Comparison of ENCODE assay signal across 14 cellular contexts in the genomic region with DNA sequence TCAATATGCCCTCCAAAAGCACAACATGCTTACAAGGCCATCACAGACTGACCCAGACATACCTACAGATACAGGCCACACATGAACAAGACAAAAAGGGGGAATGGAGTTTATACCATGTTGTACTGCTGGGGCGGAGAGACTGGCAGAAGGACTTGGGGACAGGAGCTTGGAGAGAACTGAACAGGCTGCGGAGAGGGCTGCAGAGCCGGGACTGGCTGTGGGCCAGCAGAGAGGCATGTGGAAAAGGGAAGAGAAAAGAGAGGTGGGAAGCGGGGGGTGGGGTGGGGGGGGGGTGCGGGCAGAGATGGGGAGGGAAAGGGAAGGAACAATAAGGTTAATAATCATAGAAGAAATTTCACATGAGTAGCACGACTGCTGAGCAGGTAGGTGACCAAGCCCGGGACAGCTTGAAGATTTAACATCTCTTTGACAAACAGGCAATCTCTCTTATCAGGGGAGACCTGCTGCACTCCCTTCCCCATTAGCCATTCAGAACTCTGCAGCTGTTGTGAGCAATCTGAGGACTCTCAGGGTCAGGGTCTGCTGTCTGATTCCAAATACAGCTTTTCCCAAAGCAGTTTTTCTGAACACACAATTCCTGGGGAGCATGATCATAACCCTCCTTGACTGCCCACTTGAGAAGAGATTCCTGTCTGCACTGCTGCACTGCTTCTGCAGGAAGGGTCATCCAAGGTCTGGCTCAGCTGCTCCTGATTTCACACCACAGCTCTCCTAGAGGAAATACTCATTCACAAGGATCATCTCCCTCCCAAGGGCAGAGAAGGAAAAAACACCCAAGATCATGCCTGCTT. TPM values are rescaled to one million over a fixed set of nuclear protein-coding genes. Genes with fewer than 3 reads are reported as not detected.
DNase-seq lines count a peak whose midpoint lies in the region; ATAC-seq and TF ChIP-seq lines count a peak whose summit lies in the region.
"Had no signal": no experiment of that assay in that cellular context is flagged by ENCODE, and none has a peak within 500 bp of the region (broad histone marks: within the 10 kb centered on the region; RNA-seq: fewer than 3 reads in every experiment).

No MANE protein-coding gene starts in this region.

- no peak overlapping the region for H2BK120ac ChIP-seq in mesendoderm (ENCODE audit: low read depth, low read length)

- peak overlapping the region; percentile 43 for H2AK5ac ChIP-seq in mesendoderm (ENCODE audit: low read length)

- no CpG with 5 or more reads among the region's 7 CpGs for WGBS in mesendoderm (ENCODE audit: extremely low coverage, insufficient coverage, low lambda C conversion rate)

- DNase-seq in AG10803 (ENCODE audit: low read depth) (peak; percentile 61), NCI-H2029 (lab: John Stamatoyannopoulos, UW) (peak; percentile 24), mesendoderm (peak; percentile 44), NCI-H748 (lab: John Stamatoyannopoulos, UW; ENCODE audit: unreplicated experiment) (no peak)
- DNase-seq in activated CD4-positive, alpha-beta T cell treated with anti-CD3 and anti-CD28 coated beads for 36 hours, result no peak
- no peak for DNase-seq in activated naive CD4-positive, alpha-beta T cell treated with anti-CD3 and anti-CD28 coated beads, Interleukin-2, amount 50 U/mL, for 72 hours (ENCODE audit: low spot score in 2 of 2)
- DNase-seq: naive B cell, NCI-H187, Peyer's patch, T1000 had no signal

- intact Hi-C loops in dendritic cell treated with granulocyte-macrophage colony-stimulating factor and Interleukin-4, amounts not matched to agents 40 ng/mL and 50 ng/mL, for 4 days (cut with micrococcal nuclease), result no loop called here
- intact Hi-C loops in activated CD4-positive, alpha-beta T cell treated with anti-CD3 and anti-CD28 coated beads for 36 hours (cut with DNase I, micrococcal nuclease), result no loop called here

- no peak overlapping the region for H3K4ac ChIP-seq in mesendoderm (ENCODE audit: low read depth, low read length)

- H3K36me3 ChIP-seq in mesendoderm (ENCODE audit: control insufficient read depth, insufficient read depth, low read length), result peaks cover 2% of the 10 kb centered on the region

- peak; percentile 19 for TF ChIP-seq CTCF in AG10803 (conservative IDR thresholded peaks at IDR 0.05; ENCODE audit: low read length)

- H3K27me3 Mint-ChIP-seq in dendritic cell treated with granulocyte-macrophage colony-stimulating factor and Interleukin-4, amounts not matched to agents 40 ng/mL and 50 ng/mL, for 4 days, result no peaks in the 10 kb centered on the region
- no peaks in the 10 kb centered on the region for H3K27me3 Mint-ChIP-seq in activated CD4-positive, alpha-beta T cell treated with anti-CD3 and anti-CD28 coated beads for 36 hours
- H3K27me3 Mint-ChIP-seq: naive B cell had no signal

- peak overlapping the region; percentile 7 for H3K27ac ChIP-seq in mesendoderm (ENCODE audit: low read depth, low read length)
- H3K27ac ChIP-seq: ascending aorta, BLaER1, Peyer's patch had no signal

- no peak overlapping the region for H3K18ac ChIP-seq in mesendoderm (ENCODE audit: low read length)

- H4K5ac ChIP-seq in mesendoderm (ENCODE audit: low read length), result peak overlapping the region; percentile 47

- H2BK15ac ChIP-seq in mesendoderm (replicated peaks; ENCODE audit: low read depth), result no peak overlapping the region

- no peaks in the 10 kb centered on the region for H3K9me3 Mint-ChIP-seq in dendritic cell treated with granulocyte-macrophage colony-stimulating factor and Interleukin-4, amounts not matched to agents 40 ng/mL and 50 ng/mL, for 4 days
- H3K9me3 Mint-ChIP-seq in activated CD4-positive, alpha-beta T cell treated with anti-CD3 and anti-CD28 coated beads for 36 hours (ENCODE audit: low read depth), result no peaks in the 10 kb centered on the region
- no peaks in the 10 kb centered on the region for H3K9me3 Mint-ChIP-seq in activated naive CD4-positive, alpha-beta T cell treated with anti-CD3 and anti-CD28 coated beads, Interleukin-2, amount 50 U/mL, for 72 hours
- H3K9me3 Mint-ChIP-seq: naive B cell had no signal

- no peak overlapping the region for H3K4me3 ChIP-seq in AG10803 (ENCODE audit: low read length)
- no peak overlapping the region for H3K4me3 ChIP-seq in mesendoderm (ENCODE audit: low read length)
- H3K4me3 ChIP-seq: ascending aorta, BLaER1, Peyer's patch had no signal

- no peak overlapping the region for H4K8ac ChIP-seq in mesendoderm (ENCODE audit: low read depth, low read length)

- H3K4me2 ChIP-seq in mesendoderm (ENCODE audit: low read length), result no peak overlapping the region
- H3K4me2 ChIP-seq: BLaER1 had no signal

- peaks cover 28% of the 10 kb centered on the region for H3K4me1 Mint-ChIP-seq in dendritic cell treated with granulocyte-macrophage colony-stimulating factor and Interleukin-4, amounts not matched to agents 40 ng/mL and 50 ng/mL, for 4 days (ENCODE audit: low read depth)
- H3K4me1 Mint-ChIP-seq in activated CD4-positive, alpha-beta T cell treated with anti-CD3 and anti-CD28 coated beads for 36 hours, result peaks cover 14% of the 10 kb centered on the region

- H3K27me3 ChIP-seq in mesendoderm (ENCODE audit: insufficient read depth, low read length, poor library complexity), result no peaks in the 10 kb centered on the region
- H3K27me3 ChIP-seq: ascending aorta, BLaER1, Peyer's patch had no signal

- no peaks in the 10 kb centered on the region for H3K79me1 ChIP-seq in mesendoderm (ENCODE audit: low read length)

- H3K23ac ChIP-seq in mesendoderm (ENCODE audit: low read length), result no peak overlapping the region

- no peak for ATAC-seq in HG02885 (IDR thresholded peaks at IDR 0.05; ENCODE audit: poor library complexity, unreplicated experiment)
- no peak for ATAC-seq in activated CD4-positive, alpha-beta T cell treated with anti-CD3 and anti-CD28 coated beads for 36 hours
- no peak for ATAC-seq in activated naive CD4-positive, alpha-beta T cell treated with anti-CD3 and anti-CD28 coated beads, Interleukin-2, amount 50 U/mL, for 72 hours

- peak overlapping the region; percentile 10 for H3K27ac Mint-ChIP-seq in dendritic cell treated with granulocyte-macrophage colony-stimulating factor and Interleukin-4, amounts not matched to agents 40 ng/mL and 50 ng/mL, for 4 days
- no peak overlapping the region for H3K27ac Mint-ChIP-seq in activated CD4-positive, alpha-beta T cell treated with anti-CD3 and anti-CD28 coated beads for 36 hours
- no peak overlapping the region for H3K27ac Mint-ChIP-seq in activated naive CD4-positive, alpha-beta T cell treated with anti-CD3 and anti-CD28 coated beads, Interleukin-2, amount 50 U/mL, for 72 hours

- H2BK5ac ChIP-seq in mesendoderm (ENCODE audit: low read length), result peak overlapping the region; percentile 62

- peaks cover 99% of the 10 kb centered on the region for H3K36me3 Mint-ChIP-seq in dendritic cell treated with granulocyte-macrophage colony-stimulating factor and Interleukin-4, amounts not matched to agents 40 ng/mL and 50 ng/mL, for 4 days (ENCODE audit: low read depth)
- H3K36me3 Mint-ChIP-seq in activated CD4-positive, alpha-beta T cell treated with anti-CD3 and anti-CD28 coated beads for 36 hours (ENCODE audit: low read depth), result peaks cover 30% of the 10 kb centered on the region
- peaks cover 7 to 8% of the 10 kb centered on the region in 2 donors for H3K36me3 Mint-ChIP-seq in activated naive CD4-positive, alpha-beta T cell treated with anti-CD3 and anti-CD28 coated beads, Interleukin-2, amount 50 U/mL, for 72 hours

- no peaks in the 10 kb centered on the region for H3K79me2 ChIP-seq in mesendoderm (ENCODE audit: control insufficient read depth, insufficient read depth, low read length)

- no peak overlapping the region for H3K4me3 Mint-ChIP-seq in dendritic cell treated with granulocyte-macrophage colony-stimulating factor and Interleukin-4, amounts not matched to agents 40 ng/mL and 50 ng/mL, for 4 days
- no peak overlapping the region for H3K4me3 Mint-ChIP-seq in activated CD4-positive, alpha-beta T cell treated with anti-CD3 and anti-CD28 coated beads for 36 hours
- H3K4me3 Mint-ChIP-seq: naive B cell had no signal

- CTCF ChIA-PET in activated CD4-positive, alpha-beta T cell treated with anti-CD3 and anti-CD28 coated beads for 36 hours (lab: Charles Lee), result interaction anchor here (0.6 to 2.3 kb wide), 5 partner anchors 11 to 203 kb away, joined by 3 to 7 read pairs (median 5); no protein-coding TSS in a partner anchor

- peaks cover 12% of the 10 kb centered on the region for H3K4me1 ChIP-seq in mesendoderm (ENCODE audit: control insufficient read depth, low read depth, low read length)
- H3K4me1 ChIP-seq: ascending aorta, BLaER1, Peyer's patch had no signal

- H3K56ac ChIP-seq in mesendoderm (ENCODE audit: low read length), result peak overlapping the region; percentile 54

- H3K9ac ChIP-seq in mesendoderm (ENCODE audit: low read length), result peak overlapping the region; percentile 24
- H3K9ac ChIP-seq: BLaER1 had no signal

- POLR2A ChIA-PET in activated CD4-positive, alpha-beta T cell treated with anti-CD3 and anti-CD28 coated beads for 36 hours (lab: Charles Lee), result no interaction called here

RNA-seq across cellular contexts. Expression of gene STAC3, which starts 21.6 kb away (rescaled TPM):
- polyA plus RNA-seq in mesendoderm (2013, experiment 1 of 2), result 0.24 TPM
- 0.42 TPM for polyA plus RNA-seq in mesendoderm (2013, experiment 2 of 2)
- 1 to 10 TPM; 2.5 to 2.8 TPM for total RNA-seq in activated CD4-positive, alpha-beta T cell treated with anti-CD3 and anti-CD28 coated beads for 36 hours
- total RNA-seq in activated naive CD4-positive, alpha-beta T cell treated with anti-CD3 and anti-CD28 coated beads, Interleukin-2, amount 50 U/mL, for 72 hours, result 1 to 10 TPM; 2.8 to 5.4 TPM
- total RNA-seq: ascending aorta had no signal

RNA-seq across cellular contexts. Expression of gene SHMT2, which starts 43.0 kb away (rescaled TPM):
- polyA plus RNA-seq in mesendoderm (2013, experiment 1 of 2), result 223 TPM
- 222 TPM for polyA plus RNA-seq in mesendoderm (2013, experiment 2 of 2)
- 100 to 1,000 TPM; 436 to 487 TPM for total RNA-seq in activated CD4-positive, alpha-beta T cell treated with anti-CD3 and anti-CD28 coated beads for 36 hours
- 100 to 1,000 TPM; 360 to 376 TPM for total RNA-seq in activated naive CD4-positive, alpha-beta T cell treated with anti-CD3 and anti-CD28 coated beads, Interleukin-2, amount 50 U/mL, for 72 hours

RNA-seq across cellular contexts. Expression of gene NXPH4, which starts 56.0 kb away (rescaled TPM):
- 0.52 TPM for polyA plus RNA-seq in mesendoderm (2013, experiment 1 of 2)
- 0.42 TPM for polyA plus RNA-seq in mesendoderm (2013, experiment 2 of 2)
- under 1 TPM; 0.41 to 0.51 TPM for total RNA-seq in activated CD4-positive, alpha-beta T cell treated with anti-CD3 and anti-CD28 coated beads for 36 hours
- total RNA-seq in activated naive CD4-positive, alpha-beta T cell treated with anti-CD3 and anti-CD28 coated beads, Interleukin-2, amount 50 U/mL, for 72 hours, result under 1 TPM; 0.11 to 0.54 TPM
- total RNA-seq: ascending aorta, Peyer's patch had no signal

Comparison
In these comparisons a context has a peak if more than half of its experiments do, and no peak if none do; other contexts are left out.
1. DNase-seq: peak in AG10803 (single experiment), NCI-H2029 (single experiment) and mesendoderm (single experiment); none in activated CD4-positive, alpha-beta T cell treated with anti-CD3 and anti-CD28 coated beads for 36 hours (single experiment), NCI-H748 (single experiment) and activated naive CD4-positive, alpha-beta T cell treated with anti-CD3 and anti-CD28 coated beads, Interleukin-2, amount 50 U/mL, for 72 hours (0 of 2).